In the genomic region with DNA sequence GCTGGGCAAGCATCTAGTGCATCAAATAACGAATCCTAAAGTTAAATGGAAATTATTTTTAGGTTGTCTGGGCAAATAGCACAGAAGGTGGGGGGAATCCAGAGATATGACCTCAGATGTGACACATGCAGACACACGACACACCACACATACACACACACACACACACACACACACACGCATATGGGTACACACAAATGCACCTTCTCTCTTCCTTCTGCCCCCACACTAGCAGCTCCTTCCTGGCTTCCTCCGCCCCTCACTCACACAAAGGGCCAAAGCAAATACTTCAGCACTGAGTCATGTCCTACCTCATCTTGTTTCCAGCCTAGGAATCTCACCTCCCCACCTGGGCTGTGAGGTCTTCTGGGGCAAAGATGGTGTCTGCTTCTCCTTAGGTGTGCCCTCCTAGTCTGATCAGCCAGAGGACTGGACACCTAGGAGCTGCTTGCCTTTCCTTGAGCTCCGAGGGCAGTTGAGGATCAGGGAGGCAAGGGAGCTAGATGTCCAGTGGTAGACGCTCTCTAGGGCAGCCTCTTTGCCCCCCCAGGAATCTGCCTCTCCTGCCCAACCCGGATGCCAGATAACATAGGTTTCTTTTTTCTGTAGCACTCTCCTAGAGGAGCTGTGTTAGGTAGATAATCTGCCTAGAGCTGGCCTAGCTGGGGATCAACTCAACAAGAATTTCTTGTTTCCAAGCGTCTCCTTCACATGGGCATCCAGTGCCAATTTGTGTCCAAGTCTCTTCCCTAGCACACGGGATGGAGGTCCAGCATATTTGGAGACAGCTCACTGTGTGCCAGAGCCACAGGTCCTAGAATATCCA, we compare ENCODE assay signal across 8 cellular contexts. TPM values are rescaled to one million over a fixed set of nuclear protein-coding genes. Genes with fewer than 3 reads are reported as not detected.
DNase-seq lines count a peak whose midpoint lies in the region; ATAC-seq and TF ChIP-seq lines count a peak whose summit lies in the region.

No MANE protein-coding gene starts in this region.

- intact Hi-C loops in right cardiac atrium (cut with DNase I), result no loop called here

- no peaks in the 10 kb centered on the region for H3K36me3 ChIP-seq in HEK293 (ENCODE audit: control insufficient read depth in 2 of 2, insufficient read depth in 1 of 2, low read length in 2 of 2)

- H3K4me1 ChIP-seq in HEK293 (ENCODE audit: control insufficient read depth, insufficient read depth, low read length), result peaks cover 9% of the 10 kb centered on the region; the same call in 1 of the 2 replicates
- peaks cover 9% of the 10 kb centered on the region for H3K4me1 ChIP-seq in right cardiac atrium (ENCODE audit: control insufficient read depth, insufficient read depth, low read length)

- POLR2A ChIA-PET in HEK293 (lab: Yijun Ruan, JAX), result interaction anchor here (0.7 to 3.4 kb wide), 8 partner anchors 8 to 281 kb away, joined by 4 to 23 read pairs (median 8); partner anchors contain the start of genes CDKN2AIPNL and JADE2

- TF ChIP-seq CTCF in HEK293 (tag by site-specific recombination; IDR thresholded peaks at IDR 0.05), result no peak

- H3K27ac ChIP-seq in HEK293 (ENCODE audit: extremely low read depth, low read depth, low read length) (no peak overlapping the region), right cardiac atrium (ENCODE audit: low read length) (peak overlapping the region; percentile 82)

- DNase-seq in activated CD8-positive, alpha-beta memory T cell treated with anti-CD3 and anti-CD28 coated beads for 4 hours (ENCODE audit: low read depth in 2 of 2), result peak; percentile 30 to 51
- DNase-seq in right cardiac atrium (peak in 1 of 3 donors; percentile 15), ecto neural progenitor cell (ENCODE audit: low spot score) (no peak), cerebellar cortex (ENCODE audit: low spot score) (no peak)
- DNase-seq in stimulated activated CD4-positive, alpha-beta T cell treated with anti-CD3 and anti-CD28 coated beads, Interleukin-4, amount 100 ng/mL, for 24 hours, result peak; percentile 78

- H3K27me3 ChIP-seq in right cardiac atrium (ENCODE audit: control insufficient read depth, insufficient read depth), result no peaks in the 10 kb centered on the region

- CTCF ChIA-PET in HEK293 (lab: Yijun Ruan, JAX), result interaction anchor here (0.5 to 2.0 kb wide), 14 partner anchors 8 to 100 kb away, joined by 3 to 15 read pairs (median 3); partner anchors contain the start of gene CDKN2AIPNL

- H3K4me3 ChIP-seq in HEK293 (ENCODE audit: low read depth, low read length) (no peak overlapping the region), right cardiac atrium (ENCODE audit: low read length) (no peak overlapping the region)

- H3K9me3 ChIP-seq in HEK293 (ENCODE audit: control insufficient read depth, insufficient read depth, low read depth, low read length) (no peaks in the 10 kb centered on the region), right cardiac atrium (ENCODE audit: control insufficient read depth, low read length) (no peaks in the 10 kb centered on the region)

- 56% methylated on average over 9 of the region's 9 CpGs for WGBS in right cardiac atrium

- no peak for ATAC-seq in right cardiac atrium
- ATAC-seq in HG03175 (IDR thresholded peaks at IDR 0.05; ENCODE audit: unreplicated experiment), result no peak
- ATAC-seq in HG03196 (IDR thresholded peaks at IDR 0.05; ENCODE audit: unreplicated experiment), result no peak

TF ChIP-seq in HEK293, 187 proteins besides CTCF, POLR2A, EP300 and RAD21 (continues in another document):
- TF ChIP-seq ZNF366 (tag by site-specific recombination; conservative IDR thresholded peaks at IDR 0.05) (peak; percentile 88), HOXC10 (CRISPR knock-in tag; IDR thresholded peaks at IDR 0.05) (no peak), HIC1 (tag by site-specific recombination; IDR thresholded peaks at IDR 0.05) (peak; percentile 41), BCL11A (tag by site-specific recombination; IDR thresholded peaks at IDR 0.05; ENCODE audit: low read depth) (no peak), ZNF837 (tag by site-specific recombination; IDR thresholded peaks at IDR 0.05) (no peak), IKZF3 (tag by site-specific recombination; IDR thresholded peaks at IDR 0.05) (no peak), KLF8 (tag by site-specific recombination; IDR thresholded peaks at IDR 0.05) (peak; percentile 75), ZNF776 (tag by site-specific recombination; IDR thresholded peaks at IDR 0.05; ENCODE audit: borderline replicate concordance) (no peak), ZNF132 (tag by site-specific recombination; IDR thresholded peaks at IDR 0.05; ENCODE audit: borderline replicate concordance) (no peak), ZNF660 (tag by site-specific recombination; IDR thresholded peaks at IDR 0.05) (no peak), ZSCAN18 (tag by site-specific recombination; IDR thresholded peaks at IDR 0.05) (no peak), ZNF624 (tag by site-specific recombination; IDR thresholded peaks at IDR 0.05) (no peak), BCL6B (tag by site-specific recombination; IDR thresholded peaks at IDR 0.05) (no peak), ZNF112 (tag by site-specific recombination; IDR thresholded peaks at IDR 0.05) (0 out of 2 replicates have a peak, but pooled peaks have one; percentile 41), YY2 (tag by site-specific recombination; IDR thresholded peaks at IDR 0.05) (no peak), ZNF214 (tag by site-specific recombination; IDR thresholded peaks at IDR 0.05; ENCODE audit: borderline replicate concordance) (no peak), ZNF600 (tag by site-specific recombination; IDR thresholded peaks at IDR 0.05) (0 out of 2 replicates have a peak, but pooled peaks have one; percentile 50)
- TF ChIP-seq, protein P1, sequence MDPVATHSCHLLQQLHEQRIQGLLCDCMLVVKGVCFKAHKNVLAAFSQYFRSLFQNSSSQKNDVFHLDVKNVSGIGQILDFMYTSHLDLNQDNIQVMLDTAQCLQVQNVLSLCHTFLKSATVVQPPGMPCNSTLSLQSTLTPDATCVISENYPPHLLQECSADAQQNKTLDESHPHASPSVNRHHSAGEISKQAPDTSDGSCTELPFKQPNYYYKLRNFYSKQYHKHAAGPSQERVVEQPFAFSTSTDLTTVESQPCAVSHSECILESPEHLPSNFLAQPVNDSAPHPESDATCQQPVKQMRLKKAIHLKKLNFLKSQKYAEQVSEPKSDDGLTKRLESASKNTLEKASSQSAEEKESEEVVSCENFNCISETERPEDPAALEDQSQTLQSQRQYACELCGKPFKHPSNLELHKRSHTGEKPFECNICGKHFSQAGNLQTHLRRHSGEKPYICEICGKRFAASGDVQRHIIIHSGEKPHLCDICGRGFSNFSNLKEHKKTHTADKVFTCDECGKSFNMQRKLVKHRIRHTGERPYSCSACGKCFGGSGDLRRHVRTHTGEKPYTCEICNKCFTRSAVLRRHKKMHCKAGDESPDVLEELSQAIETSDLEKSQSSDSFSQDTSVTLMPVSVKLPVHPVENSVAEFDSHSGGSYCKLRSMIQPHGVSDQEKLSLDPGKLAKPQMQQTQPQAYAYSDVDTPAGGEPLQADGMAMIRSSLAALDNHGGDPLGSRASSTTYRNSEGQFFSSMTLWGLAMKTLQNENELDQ (tag by site-specific recombination; IDR thresholded peaks at IDR 0.05; ENCODE audit: low read depth), result no peak

RNA-seq across cellular contexts. Expression of gene JADE2, which starts 14.3 kb away (rescaled TPM):
- total RNA-seq in right cardiac atrium, result 10 to 100 TPM; 45.5 to 51.6 (median 48.3) TPM
- polyA plus RNA-seq in right cardiac atrium, result 18.6 TPM

Comparison
In these comparisons a context has a peak if more than half of its experiments do, and no peak if none do; other contexts are left out.
1. DNase-seq: peak in activated CD8-positive, alpha-beta memory T cell treated with anti-CD3 and anti-CD28 coated beads for 4 hours (2 of 2) and stimulated activated CD4-positive, alpha-beta T cell treated with anti-CD3 and anti-CD28 coated beads, Interleukin-4, amount 100 ng/mL, for 24 hours (single experiment); none in ecto neural progenitor cell (single experiment) and cerebellar cortex (single experiment).